8 cellular contexts compared by ENCODE assay signal in the genomic region with DNA sequence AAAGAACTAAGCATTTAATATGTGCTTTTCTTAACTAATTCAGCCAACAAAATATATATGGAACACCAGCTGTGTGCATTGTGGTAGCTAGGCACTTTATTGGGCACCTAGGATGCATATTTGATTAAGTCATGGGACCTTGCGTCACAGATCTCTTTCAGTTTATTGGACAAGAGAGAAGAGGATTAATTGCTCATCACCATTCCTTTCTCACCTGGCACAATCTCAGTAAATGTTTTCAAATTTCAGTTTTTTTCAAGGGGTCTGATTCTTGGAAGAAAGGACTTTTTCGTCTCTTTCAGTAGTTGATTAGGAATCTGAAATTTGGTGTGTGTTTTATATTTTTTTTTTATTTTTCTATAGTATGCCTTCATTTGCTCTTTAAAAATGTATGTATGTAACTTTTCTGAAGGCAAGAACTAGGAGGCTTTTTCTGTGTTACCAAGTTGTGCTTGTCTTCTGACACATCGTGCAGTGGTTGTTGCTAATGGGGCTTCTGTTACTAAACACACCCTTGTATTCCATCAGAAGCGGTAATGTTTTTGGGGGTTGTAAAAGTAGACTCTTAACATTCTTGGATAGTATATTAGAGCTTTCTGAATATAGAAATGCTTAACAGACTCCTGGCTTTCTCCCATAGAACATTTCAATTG. TPM values are rescaled to one million over a fixed set of nuclear protein-coding genes. Genes with fewer than 3 reads are reported as not detected.
DNase-seq lines count a peak whose midpoint lies in the region; ATAC-seq and TF ChIP-seq lines count a peak whose summit lies in the region.

No MANE protein-coding gene starts in this region.

- H3K9me3 ChIP-seq in PC-3 (ENCODE audit: low read length) = no peaks in the 10 kb centered on the region
- H3K9me3 ChIP-seq in body of pancreas = no peaks in the 10 kb centered on the region

- no peaks in the 10 kb centered on the region for H3K9me2 ChIP-seq in PC-3 (replicated peaks; ENCODE audit: low read length)

- H3K4me2 ChIP-seq in PC-3 (ENCODE audit: low read length) = peak overlapping the region; percentile 92

- POLR2A ChIA-PET in PC-3 (lab: Charles Lee; ENCODE audit: unreplicated experiment) = interaction anchor here (0.7 kb wide), 1 partner anchor 140 kb away, joined by 6 read pairs; no protein-coding TSS in a partner anchor

- WGBS in body of pancreas, 2 donors = 70 to 87% methylated on average over 4 of the region's 4 CpGs

- H3K27me3 ChIP-seq in PC-3 (ENCODE audit: low read length) = no peaks in the 10 kb centered on the region
- no peaks in the 10 kb centered on the region for H3K27me3 ChIP-seq in body of pancreas

- peaks cover 72% of the 10 kb centered on the region for H3K79me2 ChIP-seq in PC-3 (ENCODE audit: low read length)

- intact Hi-C loops in PC-3 (cut with micrococcal nuclease) (loop anchor here (10.0 kb wide), 1 partner anchor 218 kb away; no protein-coding TSS in a partner anchor), body of pancreas (cut with DNase I) (loop anchor here (10.0 kb wide), 1 partner anchor 398 kb away; no protein-coding TSS in a partner anchor)

- TF ChIP-seq POLR2A in body of pancreas (IDR thresholded peaks at IDR 0.05) = no peak

- no TSS peak for BruUV-seq in PC-3 (replicated peaks; lab: Mats Ljungman, UMichigan)

- peaks cover 68% of the 10 kb centered on the region for H4K20me1 ChIP-seq in PC-3 (ENCODE audit: low read length)

- DNase-seq in H4 (ENCODE audit: low spot score) = peak; percentile 39
- DNase-seq in PC-3 = peak; percentile 43
- DNase-seq in epithelial cell of esophagus (ENCODE audit: low read depth) = peak; percentile 84
- DNase-seq in renal cortical epithelial cell (ENCODE audit: low read depth) = peak; percentile 37
- DNase-seq in CD1c-positive myeloid dendritic cell (ENCODE audit: extremely low spot score) = no peak
- no peak for DNase-seq in body of pancreas

- no peaks in the 10 kb centered on the region for H3F3A ChIP-seq in PC-3 (ENCODE audit: low read length, unreplicated experiment)

- H3K27ac ChIP-seq in PC-3 (ENCODE audit: low read length) (peak overlapping the region; percentile 78), body of pancreas (peak overlapping the region in 1 of 4 donors; percentile 93)

- ATAC-seq in PC-3 = no peak
- no peak for ATAC-seq in HG03025 (IDR thresholded peaks at IDR 0.05; ENCODE audit: low FRiP score, unreplicated experiment)
- ATAC-seq in body of pancreas = no peak
- ATAC-seq in GM21786 (IDR thresholded peaks at IDR 0.05; ENCODE audit: unreplicated experiment) = no peak

- TF ChIP-seq CTCF in PC-3 (conservative IDR thresholded peaks at IDR 0.05; ENCODE audit: low read depth, low read length) (no peak), epithelial cell of esophagus (IDR thresholded peaks at IDR 0.05; ENCODE audit: insufficient read depth, low read depth, low read length, missing control alignments) (no peak), body of pancreas (IDR thresholded peaks at IDR 0.05) (no peak)

- CTCF ChIA-PET in PC-3 (lab: Charles Lee) = interaction anchor here (1.1 to 1.5 kb wide), 3 partner anchors 141 to 461 kb away, joined by 3 to 7 read pairs (median 6); no protein-coding TSS in a partner anchor

- H3K9ac ChIP-seq in PC-3 (ENCODE audit: low read length) = peak overlapping the region; percentile 96

- no peak overlapping the region for H2AFZ ChIP-seq in PC-3 (ENCODE audit: low read length)

- H3K4me1 ChIP-seq in PC-3 (ENCODE audit: insufficient read depth, low read length) = peaks cover 60% of the 10 kb centered on the region
- peaks cover 34% of the 10 kb centered on the region for H3K4me1 ChIP-seq in body of pancreas

- H3K4me3 ChIP-seq in PC-3 (ENCODE audit: low read length) (peak overlapping the region; percentile 96), epithelial cell of esophagus (ENCODE audit: low read length) (peak overlapping the region; percentile 86), body of pancreas (peak overlapping the region in 1 of 2 donors; percentile 60)

- H3K36me3 ChIP-seq in PC-3 (ENCODE audit: low read depth, low read length) (peaks cover 47% of the 10 kb centered on the region), body of pancreas (replicated peaks in 1 of 2; ENCODE audit: insufficient read depth in 1 of 2, low read depth in 2 of 2) (peaks cover 0 to 12% of the 10 kb centered on the region in 2 donors)

RNA-seq across cellular contexts. Expression of gene TIPARP, which starts 2.2 kb away (rescaled TPM):
- total RNA-seq in H4 (2014; rRNA removed; shearing (Covaris generic)) = 43.2 and 45.4 TPM in 2 replicates
- total RNA-seq in PC-3 (2014; rRNA removed) (84.7 and 85.5 TPM in 2 replicates), renal cortical epithelial cell (70.8 and 90.6 TPM in 2 replicates), body of pancreas (10 to 100 TPM; 12.5 to 13.2 TPM)

Comparison
In these comparisons a context has a peak if more than half of its experiments do, and no peak if none do; other contexts are left out.
1. DNase-seq: peak in H4 (single experiment), PC-3 (single experiment), epithelial cell of esophagus (single experiment) and renal cortical epithelial cell (single experiment); none in CD1c-positive myeloid dendritic cell (single experiment) and body of pancreas (0 of 4).